ENCODE assay signal across 12 cellular contexts in the genomic region with DNA sequence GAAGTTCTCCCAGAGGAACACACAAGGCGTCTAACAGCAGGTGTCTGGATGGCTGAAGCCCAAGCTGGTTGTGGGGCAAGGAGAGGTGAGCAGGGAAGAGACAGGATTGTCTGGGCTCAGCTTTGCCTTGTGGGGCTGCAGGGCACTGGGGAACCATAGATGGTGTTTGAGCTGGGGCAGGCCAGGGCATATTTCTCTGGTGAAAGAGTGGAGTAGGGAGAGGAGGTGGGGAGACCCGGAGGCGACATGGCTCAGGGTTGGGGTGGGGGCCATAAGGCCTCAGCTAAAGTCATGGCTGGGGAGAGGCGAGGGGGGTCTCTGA. TPM values are rescaled to one million over a fixed set of nuclear protein-coding genes. Genes with fewer than 3 reads are reported as not detected.
A peak's percentile ranks its signal among the peaks of the same experiment; 100 is the strongest.
DNase-seq lines count a peak whose midpoint lies in the region; FAIRE-seq and TF ChIP-seq lines count a peak whose summit lies in the region.
"Had no signal": no experiment of that assay in that cellular context is flagged by ENCODE, and none has a peak within 500 bp of the region (broad histone marks: within the 10 kb centered on the region; RNA-seq: fewer than 3 reads in every experiment).

No MANE protein-coding gene starts in this region.

- no peaks in the 10 kb centered on the region for H3K79me2 ChIP-seq in astrocyte (ENCODE audit: insufficient read depth, low read length)

- H2AFZ ChIP-seq in astrocyte (ENCODE audit: low read depth, low read length) = no peak overlapping the region

- TF ChIP-seq CTCF in left ventricle myocardium inferior (IDR thresholded peaks at IDR 0.05; ENCODE audit: borderline replicate concordance) (no peak), astrocyte (IDR thresholded peaks at IDR 0.05; ENCODE audit: insufficient read depth, low read depth, low read length) (no peak), mesothelial cell of epicardium (IDR thresholded peaks at IDR 0.05; ENCODE audit: unreplicated experiment) (no peak), type B pancreatic cell (conservative IDR thresholded peaks at IDR 0.05) (no peak)

- no peaks in the 10 kb centered on the region for H4K20me1 ChIP-seq in astrocyte (ENCODE audit: insufficient read depth, low read length)

- H3K36me3 ChIP-seq in left ventricle myocardium inferior = no peaks in the 10 kb centered on the region
- no peaks in the 10 kb centered on the region for H3K36me3 ChIP-seq in astrocyte (ENCODE audit: insufficient read depth, low read length)
- H3K36me3 ChIP-seq: thyroid gland had no signal

- H3K27ac ChIP-seq in left ventricle myocardium inferior (replicated peaks) (peak overlapping the region; percentile 71), astrocyte (ENCODE audit: low read depth, low read length) (no peak overlapping the region)
- H3K27ac ChIP-seq: epithelial cell of prostate, thyroid gland had no signal

- H3K36me3 Mint-ChIP-seq in astrocyte (ENCODE audit: low read depth, unreplicated experiment) = no peaks in the 10 kb centered on the region
- H3K36me3 Mint-ChIP-seq in mesothelial cell of epicardium = no peaks in the 10 kb centered on the region
- no peaks in the 10 kb centered on the region for H3K36me3 Mint-ChIP-seq in type B pancreatic cell

- H3K4me2 ChIP-seq in astrocyte (ENCODE audit: low read length) = no peak overlapping the region

- H3K4me1 Mint-ChIP-seq in astrocyte (ENCODE audit: low read depth, unreplicated experiment) (no peaks in the 10 kb centered on the region), mesothelial cell of epicardium (peaks cover 3% of the 10 kb centered on the region), type B pancreatic cell (ENCODE audit: unreplicated experiment) (no peaks in the 10 kb centered on the region)

- H3K9ac ChIP-seq in astrocyte (ENCODE audit: low read length) = no peak overlapping the region

- DNase-seq in left ventricle myocardium inferior (no peak), cardiac septum (ENCODE audit: low spot score) (no peak), astrocyte (ENCODE audit: low read depth) (no peak), mesothelial cell of epicardium (ENCODE audit: low spot score in 2 of 2, unreplicated experiment in 2 of 2) (no peak), type B pancreatic cell (ENCODE audit: extremely low spot score, unreplicated experiment) (no peak), cerebellum (ENCODE audit: low spot score) (no peak), NCI-H1092 treated with DMSO at 0.1 percent for 48 hours (lab: John Stamatoyannopoulos, UW) (no peak), NCI-H524 (lab: John Stamatoyannopoulos, UW) (no peak)

- H3K9me3 ChIP-seq in left ventricle myocardium inferior (replicated peaks) (peaks cover 3% of the 10 kb centered on the region), astrocyte (ENCODE audit: insufficient read depth, low read depth, low read length) (no peaks in the 10 kb centered on the region)
- H3K9me3 ChIP-seq: thyroid gland had no signal

- peak overlapping the region; percentile 41 for H3K27ac Mint-ChIP-seq in astrocyte (ENCODE audit: unreplicated experiment)
- H3K27ac Mint-ChIP-seq in mesothelial cell of epicardium = no peak overlapping the region
- peak overlapping the region; percentile 31 for H3K27ac Mint-ChIP-seq in type B pancreatic cell

- H3K4me3 Mint-ChIP-seq in astrocyte (ENCODE audit: unreplicated experiment) = no peak overlapping the region
- peak overlapping the region; percentile 28 for H3K4me3 Mint-ChIP-seq in mesothelial cell of epicardium
- peak overlapping the region; percentile 69 for H3K4me3 Mint-ChIP-seq in type B pancreatic cell

- FAIRE-seq in astrocyte (lab: Jason Lieb, UNC) = no peak
- FAIRE-seq: G401.6, keratinocyte had no signal

- H3K9me3 Mint-ChIP-seq in astrocyte (ENCODE audit: unreplicated experiment) (no peaks in the 10 kb centered on the region), mesothelial cell of epicardium (peaks cover 3% of the 10 kb centered on the region), type B pancreatic cell (no peaks in the 10 kb centered on the region)

- intact Hi-C loops in left ventricle myocardium inferior (cut with micrococcal nuclease) (no loop called here), cardiac septum (cut with DNase I) (no loop called here)

- H3K27me3 ChIP-seq in left ventricle myocardium inferior (ENCODE audit: low read depth) = peaks cover 50% of the 10 kb centered on the region
- H3K27me3 ChIP-seq in astrocyte (ENCODE audit: insufficient read depth, low read length) = peaks cover 5% of the 10 kb centered on the region
- H3K27me3 ChIP-seq: thyroid gland had no signal

- H3K27me3 Mint-ChIP-seq in astrocyte (ENCODE audit: low read depth, unreplicated experiment) (peaks cover 12% of the 10 kb centered on the region), mesothelial cell of epicardium (ENCODE audit: low read depth) (peaks cover 13% of the 10 kb centered on the region), type B pancreatic cell (peaks cover 4% of the 10 kb centered on the region)

- H3K4me1 ChIP-seq in left ventricle myocardium inferior = peaks cover 27% of the 10 kb centered on the region
- H3K4me1 ChIP-seq in astrocyte (ENCODE audit: insufficient read depth, low read length) = no peaks in the 10 kb centered on the region

- H3K4me3 ChIP-seq in left ventricle myocardium inferior (peak overlapping the region; percentile 52), astrocyte (ENCODE audit: insufficient read depth, low read depth, low read length) (no peak overlapping the region)
- H3K4me3 ChIP-seq: thyroid gland had no signal

RNA-seq across cellular contexts. Expression of gene PALM, which starts 5.4 kb away (rescaled TPM):
- total RNA-seq in left ventricle myocardium inferior (26.8 TPM), cardiac septum (18.9 TPM), astrocyte (60.0 and 67.3 TPM in 2 replicates), mesothelial cell of epicardium (80.5 to 87.1 TPM (median 86.9 TPM) in 3 replicates), type B pancreatic cell (ENCODE audit: low replicate concordance) (63.3 and 64.1 TPM in 2 replicates), cerebellum (44.6 TPM)

RNA-seq across cellular contexts. Expression of gene PRSS57, which starts 8.0 kb away (rescaled TPM):
- total RNA-seq in left ventricle myocardium inferior = not detected
- total RNA-seq in cardiac septum = not detected
- total RNA-seq in astrocyte = not detected in 2 replicates
- not detected in 3 replicates for total RNA-seq in mesothelial cell of epicardium
- total RNA-seq in type B pancreatic cell (ENCODE audit: low replicate concordance) = not detected in 2 replicates
- total RNA-seq in cerebellum = not detected
- total RNA-seq: thyroid gland had no signal

RNA-seq across cellular contexts. Expression of gene FSTL3, which starts 27.1 kb away (rescaled TPM):
- total RNA-seq in left ventricle myocardium inferior (56.1 TPM), cardiac septum (136 TPM), astrocyte (72.0 and 78.8 TPM in 2 replicates), mesothelial cell of epicardium (64.1 to 65.5 TPM (median 64.6 TPM) in 3 replicates), type B pancreatic cell (ENCODE audit: low replicate concordance) (9.3 and 11.0 TPM in 2 replicates), cerebellum (3.2 TPM)

RNA-seq across cellular contexts. Expression of gene RNF126, which starts 40.3 kb away (rescaled TPM):
- 25.5 TPM for total RNA-seq in left ventricle myocardium inferior
- total RNA-seq in cardiac septum = 31.4 TPM
- 58.3 and 58.5 TPM in 2 replicates for total RNA-seq in astrocyte
- 41.6 to 47.3 TPM (median 47.1 TPM) in 3 replicates for total RNA-seq in mesothelial cell of epicardium
- total RNA-seq in type B pancreatic cell (ENCODE audit: low replicate concordance) = 38.1 and 41.3 TPM in 2 replicates
- 13.2 TPM for total RNA-seq in cerebellum

RNA-seq across cellular contexts. Expression of gene MISP, which starts 47.6 kb away (rescaled TPM):
- total RNA-seq in left ventricle myocardium inferior (not detected), cardiac septum (not detected), astrocyte (0.36 and 0.43 TPM in 2 replicates), mesothelial cell of epicardium (1.4 to 2.2 TPM (median 1.5 TPM) in 3 replicates), type B pancreatic cell (ENCODE audit: low replicate concordance) (9.4 and 20.8 TPM in 2 replicates), cerebellum (0.18 TPM)
